In genomic region chr5:175718401-175719108, GRCh38 we compare ENCODE assay signal across 9 cellular contexts.
DNase-seq lines count a peak whose midpoint lies in the region; ATAC-seq and TF ChIP-seq lines count a peak whose summit lies in the region.
"Had no signal": no experiment of that assay in that cellular context is flagged by ENCODE, and none has a peak within 500 bp of the region (broad histone marks: within the 10 kb centered on the region; RNA-seq: fewer than 3 reads in every experiment).

No MANE protein-coding gene starts in this region.

- H3K27me3 ChIP-seq in OCI-LY3 (ENCODE audit: low read depth, low read length): peaks cover 4% of the 10 kb centered on the region

- H3K36me3 Mint-ChIP-seq in activated T-cell treated with anti-CD3 and anti-CD28 coated beads, Interleukin-2, amount 50 U/mL, for 72 hours (ENCODE audit: insufficient read depth in 2 of 2): peaks cover 5 to 19% of the 10 kb centered on the region in 2 donors

- no peak overlapping the region for H3K4me2 ChIP-seq in OCI-LY3 (ENCODE audit: low read length)

- ATAC-seq in activated T-cell treated with anti-CD3 and anti-CD28 coated beads, Interleukin-2, amount 50 U/mL, for 72 hours (replicated peaks in 1 of 2): peak; percentile 62 to 72
- no peak for ATAC-seq in GM18861 (IDR thresholded peaks at IDR 0.05; ENCODE audit: unreplicated experiment)

- H3K79me2 ChIP-seq in OCI-LY3 (ENCODE audit: low read length): no peaks in the 10 kb centered on the region

- DNase-seq in DMS 273 (lab: John Stamatoyannopoulos, UW; ENCODE audit: unreplicated experiment) (peak; percentile 72), DMS 273 treated with DMSO at 0.1 percent for 48 hours (lab: John Stamatoyannopoulos, UW) (no peak), cardiac septum (ENCODE audit: low spot score) (peak; percentile 74), ecto neural progenitor cell (ENCODE audit: low spot score) (no peak)
- peak; percentile 56 to 76 for DNase-seq in activated T-cell treated with anti-CD3 and anti-CD28 coated beads, Interleukin-2, amount 50 U/mL, for 72 hours
- DNase-seq in stimulated activated CD4-positive, alpha-beta T cell treated with anti-CD3 and anti-CD28 coated beads, Interleukin-15, amount 100 ng/mL, for 48 hours (ENCODE audit: low read depth in 2 of 2): peak; percentile 49 to 64

- H3K4me3 Mint-ChIP-seq in activated T-cell treated with anti-CD3 and anti-CD28 coated beads, Interleukin-2, amount 50 U/mL, for 72 hours: no peak overlapping the region
- H3K4me3 Mint-ChIP-seq: activated naive CD4-positive, alpha-beta T cell treated with anti-CD3 and anti-CD28 coated beads, Interleukin-2, amount 50 U/mL, for 24 hours had no signal

- peaks cover 10 to 12% of the 10 kb centered on the region in 2 donors for H3K9me3 Mint-ChIP-seq in activated T-cell treated with anti-CD3 and anti-CD28 coated beads, Interleukin-2, amount 50 U/mL, for 72 hours

- no peak overlapping the region for H3K9ac ChIP-seq in OCI-LY3 (ENCODE audit: low read length)

- peaks cover 7% of the 10 kb centered on the region; the same call in 1 of the 2 replicates for H3K9me3 ChIP-seq in OCI-LY3 (ENCODE audit: insufficient read depth, low read length)

- no peaks in the 10 kb centered on the region for H4K20me1 ChIP-seq in OCI-LY3 (ENCODE audit: insufficient read depth, low read length)

- no peak overlapping the region for H2AFZ ChIP-seq in OCI-LY3 (ENCODE audit: low read depth, low read length)

- no peak overlapping the region for H3K27ac Mint-ChIP-seq in activated T-cell treated with anti-CD3 and anti-CD28 coated beads, Interleukin-2, amount 50 U/mL, for 72 hours
- H3K27ac Mint-ChIP-seq: activated naive CD4-positive, alpha-beta T cell treated with anti-CD3 and anti-CD28 coated beads, Interleukin-2, amount 50 U/mL, for 24 hours had no signal

- TF ChIP-seq CTCF in OCI-LY3 (IDR thresholded peaks at IDR 0.05; ENCODE audit: low read depth, low read length): peak; percentile 68

- H3K27me3 Mint-ChIP-seq in activated T-cell treated with anti-CD3 and anti-CD28 coated beads, Interleukin-2, amount 50 U/mL, for 72 hours (ENCODE audit: low read depth): no peaks in the 10 kb centered on the region
- H3K27me3 Mint-ChIP-seq: activated naive CD4-positive, alpha-beta T cell treated with anti-CD3 and anti-CD28 coated beads, Interleukin-2, amount 50 U/mL, for 24 hours had no signal

- no peak overlapping the region for H3K4me3 ChIP-seq in OCI-LY3 (ENCODE audit: low read length)

- no peak overlapping the region for H3K27ac ChIP-seq in OCI-LY3 (ENCODE audit: low read length)

- intact Hi-C loops in cardiac septum (cut with DNase I): loop anchor here (10.0 kb wide), 2 partner anchors 114 to 144 kb away; no protein-coding TSS in a partner anchor

- H3K4me1 ChIP-seq in OCI-LY3 (ENCODE audit: low read length): no peaks in the 10 kb centered on the region

- H3K4me1 Mint-ChIP-seq in activated T-cell treated with anti-CD3 and anti-CD28 coated beads, Interleukin-2, amount 50 U/mL, for 72 hours (ENCODE audit: low read depth): peaks cover 6% of the 10 kb centered on the region

- H3K36me3 ChIP-seq in OCI-LY3 (replicated peaks; ENCODE audit: low read depth, low read length): no peaks in the 10 kb centered on the region

Comparison
In these comparisons a context has a peak if more than half of its experiments do, and no peak if none do; other contexts are left out.
1. DNase-seq: peak in DMS 273 (single experiment), activated T-cell treated with anti-CD3 and anti-CD28 coated beads, Interleukin-2, amount 50 U/mL, for 72 hours (2 of 2), cardiac septum (single experiment) and stimulated activated CD4-positive, alpha-beta T cell treated with anti-CD3 and anti-CD28 coated beads, Interleukin-15, amount 100 ng/mL, for 48 hours (2 of 2); none in DMS 273 treated with DMSO at 0.1 percent for 48 hours (single experiment) and ecto neural progenitor cell (single experiment).